23 cellular contexts compared by ENCODE assay signal in genomic region chr10:124425227-124425962, GRCh38. TPM values are rescaled to one million over a fixed set of nuclear protein-coding genes. Genes with fewer than 3 reads are reported as not detected.
"Had no signal": no experiment of that assay in that cellular context is flagged by ENCODE, and none has a peak within 500 bp of the region (broad histone marks: within the 10 kb centered on the region; RNA-seq: fewer than 3 reads in every experiment).

No MANE protein-coding gene starts in this region.

- ATAC-seq: activated CD8-positive, alpha-beta memory T cell treated with anti-CD3 and anti-CD28 coated beads, Interleukin-2, amount 10 ng/mL, durations not matched to agents 7 days and 5 days; SK-N-SH treated with all-trans-retinoic acid at 6 μM for 48 hours had no signal

- H3K36me3 ChIP-seq: MG63, SJSA1 had no signal

- H3K4me3 ChIP-seq: MG63, SJSA1 had no signal

- DNase-seq: activated B cell treated with CpG ODN at 0.5 μM for 24 hours; activated CD4-positive, alpha-beta T cell treated with anti-CD3 and anti-CD28 coated beads for 1 hour; activated CD4-positive, alpha-beta T cell treated with anti-CD3 and anti-CD28 coated beads, Interleukin-2, amount 10 ng/mL, durations not matched to agents 24 days and 14 days; activated CD4-positive, alpha-beta T cell treated with anti-CD3 and anti-CD28 coated beads, Interleukin-2, amount 50 U/mL, for 48 hours; activated CD8-positive, alpha-beta memory T cell treated with anti-CD3 and anti-CD28 coated beads, Interleukin-2, amount 10 ng/mL, durations not matched to agents 7 days and 5 days; activated gamma-delta T cell; activated naive CD4-positive, alpha-beta T cell treated with anti-CD3 and anti-CD28 coated beads for 36 hours; activated T-cell treated with anti-CD3 and anti-CD28 coated beads, Interleukin-2, amount 50 U/mL, for 24 hours; amygdala; MG63; MV-4-11; NCI-H1092 treated with DMSO at 0.1 percent for 48 hours; NCI-H1417 treated with DMSO at 0.1 percent for 48 hours; NCI-H1694 treated with DMSO at 0.1 percent for 48 hours; NCI-H2029 treated with DMSO at 0.1 percent for 48 hours; NCI-H524; SHP77; SW 1271 had no signal

- H3K27ac ChIP-seq: SJSA1 had no signal

- H3K9me3 ChIP-seq: MG63, SJSA1 had no signal

- H3K4me1 ChIP-seq: SJSA1 had no signal

- FAIRE-seq: astrocyte, RCC 7860 had no signal

RNA-seq across cellular contexts. Expression of gene NKX1-2, which starts 24.4 kb away (rescaled TPM):
- total RNA-seq: activated B cell treated with CpG ODN at 0.5 μM for 24 hours; activated CD4-positive, alpha-beta T cell treated with anti-CD3 and anti-CD28 coated beads, Interleukin-2, amount 10 ng/mL, durations not matched to agents 24 days and 14 days; activated CD8-positive, alpha-beta memory T cell treated with anti-CD3 and anti-CD28 coated beads, Interleukin-2, amount 10 ng/mL, durations not matched to agents 7 days and 5 days; activated naive CD4-positive, alpha-beta T cell treated with anti-CD3 and anti-CD28 coated beads for 36 hours; astrocyte; SJSA1; T-helper 1 cell treated with Interleukin-12 subunit alpha and Interleukin-12 subunit beta and Interleukin-4 antibody, amounts not matched to agents 30 ng/mL and 1 ng/mL, for 36 hours had no signal
